Comparison of ENCODE assay signal across 8 cellular contexts in genomic region chr3:169149349-169149890, GRCh38.
DNase-seq lines count a peak whose midpoint lies in the region; ATAC-seq and TF ChIP-seq lines count a peak whose summit lies in the region.

No MANE protein-coding gene starts in this region.

- peak overlapping the region; percentile 65 for H3K4me3 Mint-ChIP-seq in activated naive CD4-positive, alpha-beta T cell treated with anti-CD3 and anti-CD28 coated beads for 36 hours

- no peaks in the 10 kb centered on the region for H3K4me1 ChIP-seq in ES-I3 (ENCODE audit: insufficient read depth, low read length)
- H3K4me1 ChIP-seq in HAP-1: peaks cover 19% of the 10 kb centered on the region
- peaks cover 4% of the 10 kb centered on the region for H3K4me1 ChIP-seq in RWPE2 (ENCODE audit: insufficient read depth, poor library complexity, severe bottlenecking)
- peaks cover 7% of the 10 kb centered on the region for H3K4me1 ChIP-seq in testis

- H3K27ac Mint-ChIP-seq in activated naive CD4-positive, alpha-beta T cell treated with anti-CD3 and anti-CD28 coated beads for 36 hours: no peak overlapping the region

- CTCF ChIA-PET in activated naive CD4-positive, alpha-beta T cell treated with anti-CD3 and anti-CD28 coated beads for 36 hours (lab: Charles Lee): interaction anchor here (0.5 to 2.5 kb wide), 14 partner anchors 12 to 620 kb away, joined by 3 to 22 read pairs (median 4); partner anchors contain the start of gene ACTRT3

- H3K4me1 Mint-ChIP-seq in activated naive CD4-positive, alpha-beta T cell treated with anti-CD3 and anti-CD28 coated beads for 36 hours (ENCODE audit: low read depth): peaks cover 20% of the 10 kb centered on the region

- TF ChIP-seq POLR2A in testis (IDR thresholded peaks at IDR 0.05): no peak

- no peaks in the 10 kb centered on the region for H3K27me3 ChIP-seq in HAP-1 (ENCODE audit: low read depth)
- no peaks in the 10 kb centered on the region for H3K27me3 ChIP-seq in RWPE2 (ENCODE audit: insufficient read depth, poor library complexity, severe bottlenecking)
- peaks cover 3% of the 10 kb centered on the region for H3K27me3 ChIP-seq in testis

- no peaks in the 10 kb centered on the region for H3K36me3 Mint-ChIP-seq in activated naive CD4-positive, alpha-beta T cell treated with anti-CD3 and anti-CD28 coated beads for 36 hours (ENCODE audit: low read depth)

- intact Hi-C loops in activated naive CD4-positive, alpha-beta T cell treated with anti-CD3 and anti-CD28 coated beads for 36 hours (cut with micrococcal nuclease): loop anchor here (1.0 to 2.0 kb wide), 5 partner anchors 145 to 595 kb away; no protein-coding TSS in a partner anchor
- intact Hi-C loops in testis (cut with DNase I; ENCODE audit: low total_unique reads): no loop called here

- H3K9me3 ChIP-seq in ES-I3 (ENCODE audit: control insufficient read depth, insufficient read depth, low read length) (no peaks in the 10 kb centered on the region), HAP-1 (no peaks in the 10 kb centered on the region), RWPE2 (ENCODE audit: severe bottlenecking) (no peaks in the 10 kb centered on the region), testis (no peaks in the 10 kb centered on the region)

- H3K27ac ChIP-seq in RWPE2 (ENCODE audit: poor library complexity, severe bottlenecking) (no peak overlapping the region), testis (peak overlapping the region in 1 of 2 donors; percentile 36)

- H3K9ac ChIP-seq in ES-I3 (ENCODE audit: low read depth, low read length): peak overlapping the region; percentile 56; the same call in 1 of the 2 replicates

- H3K9me3 Mint-ChIP-seq in activated naive CD4-positive, alpha-beta T cell treated with anti-CD3 and anti-CD28 coated beads for 36 hours: no peaks in the 10 kb centered on the region

- ATAC-seq in RWPE2 (ENCODE audit: low read depth): peak; percentile 84
- peak; percentile 92 for ATAC-seq in omental fat pad (ENCODE audit: low FRiP score)

- H3K27me3 Mint-ChIP-seq in activated naive CD4-positive, alpha-beta T cell treated with anti-CD3 and anti-CD28 coated beads for 36 hours (ENCODE audit: low read depth): peaks cover 63% of the 10 kb centered on the region

- WGBS in testis, 2 donors: 3 to 7% methylated on average over 19 to 29 of the region's 30 CpGs

- no peaks in the 10 kb centered on the region for H3K36me3 ChIP-seq in ES-I3 (ENCODE audit: insufficient read depth, low read length)
- no peaks in the 10 kb centered on the region for H3K36me3 ChIP-seq in HAP-1 (replicated peaks)
- no peaks in the 10 kb centered on the region for H3K36me3 ChIP-seq in RWPE2 (ENCODE audit: low read depth)
- no peaks in the 10 kb centered on the region for H3K36me3 ChIP-seq in testis (ENCODE audit: low read depth, missing control alignments)

- peak overlapping the region; percentile 4 for H3K4me3 ChIP-seq in HAP-1
- H3K4me3 ChIP-seq in RWPE2 (ENCODE audit: severe bottlenecking): peak overlapping the region; percentile 30
- peak overlapping the region; percentile 7 to 38 for H3K4me3 ChIP-seq in testis

- DNase-seq in HAP-1 (ENCODE audit: low spot score in 2 of 2): peak; percentile 83 to 92
- peak; percentile 86 for DNase-seq in LoVo (ENCODE audit: low spot score)
- peak; percentile 80 for DNase-seq in RWPE2 (ENCODE audit: low spot score)
- DNase-seq in activated naive CD4-positive, alpha-beta T cell treated with anti-CD3 and anti-CD28 coated beads for 36 hours: peak; percentile 82
- DNase-seq in germinal center (ENCODE audit: low spot score): peak; percentile 80
- peak; percentile 56 for DNase-seq in omental fat pad (ENCODE audit: low spot score)
- DNase-seq in testis: peak; percentile 89

- TF ChIP-seq CTCF in RWPE2 (IDR thresholded peaks at IDR 0.05; ENCODE audit: poor library complexity, severe bottlenecking) (peak; percentile 92), omental fat pad (IDR thresholded peaks at IDR 0.05) (peak in 1 of 3 donors; percentile 29), testis (IDR thresholded peaks at IDR 0.05) (peak; percentile 66 to 81 (median 70))

- in situ Hi-C loops in HAP-1 (cut with MboI; ENCODE audit: low sequenced_read_pairs): loop anchor here (25.0 kb wide), 1 partner anchor 413 kb away; no protein-coding TSS in a partner anchor
